Comparison of ENCODE assay signal across 1 cellular context in the genomic region with DNA sequence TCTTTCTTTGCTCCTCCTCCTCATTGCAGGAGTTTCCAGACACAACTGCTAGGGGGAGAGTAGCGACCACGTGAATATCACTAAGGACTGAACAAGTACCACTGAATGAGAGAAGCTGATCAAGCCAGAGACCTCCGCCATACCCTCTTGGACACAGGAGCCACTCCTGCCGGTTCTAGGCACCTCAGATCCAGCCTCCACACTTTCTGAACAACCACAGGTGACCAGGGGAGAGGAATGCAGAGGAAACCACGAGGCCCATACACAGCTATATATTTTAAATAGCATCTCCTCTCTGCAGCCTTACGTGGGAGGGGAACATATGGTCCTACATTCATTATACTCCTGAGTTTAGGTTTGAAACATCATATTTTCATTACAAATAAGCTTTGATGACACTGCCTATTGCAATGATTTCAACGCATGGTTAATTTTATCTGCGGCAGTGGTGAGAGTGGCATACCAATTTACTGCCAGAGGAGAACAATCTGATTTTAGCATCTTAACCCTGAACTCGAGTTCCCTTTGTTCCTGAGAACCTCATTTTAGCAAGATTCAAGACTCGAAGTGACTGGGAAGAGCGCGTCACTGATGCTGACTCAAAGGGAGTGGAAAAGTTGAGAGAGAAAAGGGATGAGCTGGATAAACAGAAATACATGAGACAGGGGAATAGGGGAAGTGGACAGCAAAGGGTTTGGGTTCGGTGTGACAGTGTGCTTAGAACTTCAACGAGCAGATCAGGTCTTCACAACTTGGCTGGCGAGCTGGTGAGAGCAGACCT.
TF ChIP-seq lines count a peak whose summit lies in the region.

No MANE protein-coding gene starts in this region.

TF ChIP-seq in IMR-90, 13 proteins besides CTCF, POLR2A, EP300 and RAD21:
- TF ChIP-seq FOS (IDR thresholded peaks at IDR 0.05; ENCODE audit: low read depth, low read length) (no peak), CEBPB (IDR thresholded peaks at IDR 0.05; ENCODE audit: low read depth, low read length) (no peak), MXI1 (IDR thresholded peaks at IDR 0.05; ENCODE audit: borderline replicate concordance, low read depth, low read length) (no peak), NFE2L2 (IDR thresholded peaks at IDR 0.05; ENCODE audit: low read depth, low read length) (no peak), RCOR1 (IDR thresholded peaks at IDR 0.05; ENCODE audit: insufficient replicate concordance, low read length) (no peak), BHLHE40 (IDR thresholded peaks at IDR 0.05; ENCODE audit: low read depth, low read length) (no peak), SMC3 (IDR thresholded peaks at IDR 0.05; ENCODE audit: low read depth, low read length) (no peak), MAFK (IDR thresholded peaks at IDR 0.05; ENCODE audit: low read depth, low read length) (no peak), RFX5 (IDR thresholded peaks at IDR 0.05; ENCODE audit: low read depth, low read length) (no peak), CHD1 (IDR thresholded peaks at IDR 0.05; ENCODE audit: low read depth, low read length) (no peak), MAZ (IDR thresholded peaks at IDR 0.05; ENCODE audit: borderline replicate concordance, low read depth, low read length) (no peak)
- TF ChIP-seq, protein P1, sequence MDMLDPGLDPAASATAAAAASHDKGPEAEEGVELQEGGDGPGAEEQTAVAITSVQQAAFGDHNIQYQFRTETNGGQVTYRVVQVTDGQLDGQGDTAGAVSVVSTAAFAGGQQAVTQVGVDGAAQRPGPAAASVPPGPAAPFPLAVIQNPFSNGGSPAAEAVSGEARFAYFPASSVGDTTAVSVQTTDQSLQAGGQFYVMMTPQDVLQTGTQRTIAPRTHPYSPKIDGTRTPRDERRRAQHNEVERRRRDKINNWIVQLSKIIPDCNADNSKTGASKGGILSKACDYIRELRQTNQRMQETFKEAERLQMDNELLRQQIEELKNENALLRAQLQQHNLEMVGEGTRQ (IDR thresholded peaks at IDR 0.05; ENCODE audit: low read depth, low read length), result no peak
- TF ChIP-seq, protein P2, sequence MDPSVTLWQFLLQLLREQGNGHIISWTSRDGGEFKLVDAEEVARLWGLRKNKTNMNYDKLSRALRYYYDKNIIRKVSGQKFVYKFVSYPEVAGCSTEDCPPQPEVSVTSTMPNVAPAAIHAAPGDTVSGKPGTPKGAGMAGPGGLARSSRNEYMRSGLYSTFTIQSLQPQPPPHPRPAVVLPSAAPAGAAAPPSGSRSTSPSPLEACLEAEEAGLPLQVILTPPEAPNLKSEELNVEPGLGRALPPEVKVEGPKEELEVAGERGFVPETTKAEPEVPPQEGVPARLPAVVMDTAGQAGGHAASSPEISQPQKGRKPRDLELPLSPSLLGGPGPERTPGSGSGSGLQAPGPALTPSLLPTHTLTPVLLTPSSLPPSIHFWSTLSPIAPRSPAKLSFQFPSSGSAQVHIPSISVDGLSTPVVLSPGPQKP (IDR thresholded peaks at IDR 0.05; ENCODE audit: borderline replicate concordance, low read depth, low read length), result no peak
